10 cellular contexts compared by ENCODE assay signal in the genomic region with DNA sequence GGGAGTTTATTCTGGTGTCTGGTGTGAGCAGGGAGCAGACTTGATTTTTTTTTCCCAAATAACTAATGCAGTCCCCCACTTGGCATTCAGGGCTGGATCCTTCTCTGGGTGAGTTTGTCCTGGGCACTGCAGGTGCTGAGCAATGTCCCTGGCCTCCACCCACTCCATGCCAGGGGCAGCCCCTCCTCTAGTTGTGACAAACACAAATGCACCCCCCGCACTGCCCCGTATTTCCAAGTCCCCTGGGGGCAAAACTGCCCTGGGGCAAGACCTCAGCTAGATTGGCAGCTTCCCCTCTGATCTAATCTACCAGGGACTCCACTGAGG. TPM values are rescaled to one million over a fixed set of nuclear protein-coding genes. Genes with fewer than 3 reads are reported as not detected.
DNase-seq lines count a peak whose midpoint lies in the region; ATAC-seq, FAIRE-seq and TF ChIP-seq lines count a peak whose summit lies in the region.
"Had no signal": no experiment of that assay in that cellular context is flagged by ENCODE, and none has a peak within 500 bp of the region (broad histone marks: within the 10 kb centered on the region; RNA-seq: fewer than 3 reads in every experiment).

No MANE protein-coding gene starts in this region.

- H3K4me1 Mint-ChIP-seq in activated naive CD8-positive, alpha-beta T cell treated with anti-CD3 and anti-CD28 coated beads, Interleukin-2, amount 50 U/mL, for 24 hours: peaks cover 90% of the 10 kb centered on the region
- peaks cover 60 to 67% of the 10 kb centered on the region in 2 donors for H3K4me1 Mint-ChIP-seq in natural killer cell
- H3K4me1 Mint-ChIP-seq: endodermal cell had no signal

- H3K4me1 ChIP-seq in BLaER1 treated with 17β-estradiol and CSF1 and Interleukin-3, amounts not matched to agents 10 nM and 100 nM: peaks cover 82 to 94% (median 89%) of the 10 kb centered on the region in 10 experiments
- H3K4me1 ChIP-seq in HCT116 (ENCODE audit: control insufficient read depth in 1 of 2, insufficient read depth in 2 of 2, low read length in 2 of 2): peaks cover 39 to 60% of the 10 kb centered on the region in 2 experiments

- TF ChIP-seq CTCF in HCT116 (IDR thresholded peaks at IDR 0.05 in 2 of 3, conservative IDR thresholded peaks at IDR 0.05 in 1 of 3; ENCODE audit: borderline replicate concordance in 1 of 3, insufficient read depth in 1 of 3, low read depth in 2 of 3, low read length in 2 of 3) (no peak), natural killer cell (IDR thresholded peaks at IDR 0.05) (no peak)

- H3K9me2 ChIP-seq in HCT116 (ENCODE audit: insufficient read depth): no peaks in the 10 kb centered on the region

- peaks cover 30% of the 10 kb centered on the region for H3K36me3 Mint-ChIP-seq in activated naive CD8-positive, alpha-beta T cell treated with anti-CD3 and anti-CD28 coated beads, Interleukin-2, amount 50 U/mL, for 24 hours (ENCODE audit: low read depth)
- H3K36me3 Mint-ChIP-seq in natural killer cell: no peaks in the 10 kb centered on the region

- H3K27ac Mint-ChIP-seq in activated naive CD8-positive, alpha-beta T cell treated with anti-CD3 and anti-CD28 coated beads, Interleukin-2, amount 50 U/mL, for 24 hours: peak overlapping the region; percentile 91
- peak overlapping the region; percentile 95 to 99 for H3K27ac Mint-ChIP-seq in natural killer cell

- H3K9me3 ChIP-seq in BLaER1 treated with 17β-estradiol and CSF1 and Interleukin-3, amounts not matched to agents 10 nM and 100 nM (replicated peaks in 1 of 11): peaks cover 0 to 9% (median 0%) of the 10 kb centered on the region in 11 experiments; a peak in 4 of 22 replicates
- H3K9me3 ChIP-seq in HCT116 (ENCODE audit: control insufficient read depth in 1 of 2, insufficient read depth in 1 of 2, low read depth in 1 of 2, low read length in 2 of 2): no peaks in the 10 kb centered on the region

- H3K9me3 Mint-ChIP-seq in activated naive CD8-positive, alpha-beta T cell treated with anti-CD3 and anti-CD28 coated beads, Interleukin-2, amount 50 U/mL, for 24 hours: no peaks in the 10 kb centered on the region
- H3K9me3 Mint-ChIP-seq in natural killer cell: no peaks in the 10 kb centered on the region
- H3K9me3 Mint-ChIP-seq: endodermal cell had no signal

- no peaks in the 10 kb centered on the region for H3K27me3 ChIP-seq in BLaER1 treated with 17β-estradiol and CSF1 and Interleukin-3, amounts not matched to agents 10 nM and 100 nM
- H3K27me3 ChIP-seq in HCT116 (ENCODE audit: insufficient read depth, low read length): no peaks in the 10 kb centered on the region

- CTCF ChIA-PET in HCT116 (lab: Charles Lee): no interaction called here

- peak overlapping the region in 9 of 10 experiments; percentile 21 to 85 (median 51); a peak in 17 of 20 replicates for H3K4me3 ChIP-seq in BLaER1 treated with 17β-estradiol and CSF1 and Interleukin-3, amounts not matched to agents 10 nM and 100 nM
- H3K4me3 ChIP-seq in HCT116 (replicated peaks in 1 of 2; ENCODE audit: low read depth in 1 of 2, low read length in 2 of 2): 0 out of 4 replicates have a peak overlapping the region, but pooled peaks of 1 of the 2 experiments have one; percentile 16

- DNase-seq in HCT116 (ENCODE audit: low read depth, low spot score) (no peak), natural killer cell (no peak), dermis blood vessel endothelial cell (no peak), mucosa of gallbladder (ENCODE audit: low spot score) (no peak), HTR-8/SVneo (ENCODE audit: insufficient read length, low spot score) (no peak)
- no peak for DNase-seq in activated naive CD8-positive, alpha-beta T cell treated with anti-CD3 and anti-CD28 coated beads, Interleukin-2, amount 50 U/mL, for 24 hours
- DNase-seq: endodermal cell, occipital lobe had no signal

- H3K4me3 Mint-ChIP-seq in activated naive CD8-positive, alpha-beta T cell treated with anti-CD3 and anti-CD28 coated beads, Interleukin-2, amount 50 U/mL, for 24 hours: peak overlapping the region; percentile 82
- peak overlapping the region; percentile 84 for H3K4me3 Mint-ChIP-seq in natural killer cell
- H3K4me3 Mint-ChIP-seq: endodermal cell had no signal

- H3K36me3 ChIP-seq in BLaER1 treated with 17β-estradiol and CSF1 and Interleukin-3, amounts not matched to agents 10 nM and 100 nM: peaks cover 0 to 41% (median 16%) of the 10 kb centered on the region in 11 experiments; a peak in 16 of 22 replicates
- H3K36me3 ChIP-seq in HCT116 (ENCODE audit: control insufficient read depth in 1 of 2, insufficient read depth in 2 of 2, low read length in 2 of 2): peaks cover 2 to 3% of the 10 kb centered on the region in 2 experiments; a peak in 1 of 4 replicates

- H3K9ac ChIP-seq in BLaER1 treated with 17β-estradiol and CSF1 and Interleukin-3, amounts not matched to agents 10 nM and 100 nM: peak overlapping the region; percentile 63 to 97 (median 93)
- peak overlapping the region; percentile 38 for H3K9ac ChIP-seq in HCT116 (ENCODE audit: low read length)

- intact Hi-C loops in HCT116 (cut with micrococcal nuclease): no loop called here
- intact Hi-C loops in natural killer cell (cut with micrococcal nuclease): loop anchor here (1.0 to 5.0 kb wide), 5 partner anchors 8 to 207 kb away; partner anchors contain the start of genes PLEKHJ1 and SF3A2

- H3K27ac ChIP-seq in BLaER1 treated with 17β-estradiol and CSF1 and Interleukin-3, amounts not matched to agents 10 nM and 100 nM: peak overlapping the region; percentile 90 to 99 (median 94)
- peak overlapping the region; percentile 54; the same call in 1 of the 2 replicates for H3K27ac ChIP-seq in HCT116 (ENCODE audit: low read depth, low read length)

- peaks cover 0 to 43% (median 0%) of the 10 kb centered on the region in 11 experiments; a peak in 5 of 22 replicates for H4K20me1 ChIP-seq in BLaER1 treated with 17β-estradiol and CSF1 and Interleukin-3, amounts not matched to agents 10 nM and 100 nM
- no peaks in the 10 kb centered on the region for H4K20me1 ChIP-seq in HCT116 (ENCODE audit: insufficient read depth)

- TF ChIP-seq RAD21 in HCT116 (IDR thresholded peaks at IDR 0.05; ENCODE audit: low read depth): no peak

- no peak for ATAC-seq in HCT116
- no peak for ATAC-seq in activated naive CD8-positive, alpha-beta T cell treated with anti-CD3 and anti-CD28 coated beads, Interleukin-2, amount 50 U/mL, for 24 hours
- no peak for ATAC-seq in natural killer cell
- ATAC-seq in HG02870 (IDR thresholded peaks at IDR 0.05; ENCODE audit: unreplicated experiment): no peak

- no peak overlapping the region for H2AFZ ChIP-seq in HCT116 (ENCODE audit: low read depth, low read length, poor library complexity, severe bottlenecking)

- H3K79me2 ChIP-seq in HCT116 (ENCODE audit: insufficient read depth, low read length): peaks cover 18% of the 10 kb centered on the region

- POLR2A ChIA-PET in HCT116 (lab: Charles Lee): no interaction called here

- RAD21 ChIA-PET in HCT116 (lab: Charles Lee; ENCODE audit: low non-redundant PET in 1 of 2, low total read pairs in 2 of 2, uncharacterized antibody in 2 of 2, unreplicated experiment in 2 of 2): no interaction called here

- H3K4me2 ChIP-seq in BLaER1 treated with 17β-estradiol and CSF1 and Interleukin-3, amounts not matched to agents 10 nM and 100 nM: peak overlapping the region; percentile 91 to 100 (median 99)
- peak overlapping the region; percentile 65 for H3K4me2 ChIP-seq in HCT116 (ENCODE audit: low read length)

- peaks cover 2% of the 10 kb centered on the region for H3K27me3 Mint-ChIP-seq in activated naive CD8-positive, alpha-beta T cell treated with anti-CD3 and anti-CD28 coated beads, Interleukin-2, amount 50 U/mL, for 24 hours
- H3K27me3 Mint-ChIP-seq in natural killer cell (ENCODE audit: low read depth in 2 of 2): no peaks in the 10 kb centered on the region

- no peak for FAIRE-seq in HTR-8/SVneo (lab: Jason Lieb, UNC)

- no TSS peak for BruUV-seq in HCT116 (replicated peaks; lab: Mats Ljungman, UMichigan)

- TF ChIP-seq POLR2A in HCT116 (IDR thresholded peaks at IDR 0.05; ENCODE audit: borderline replicate concordance, extremely low read depth, insufficient read depth, insufficient read length): no peak

TF ChIP-seq in HCT116, 20 proteins besides CTCF, POLR2A, EP300 and RAD21:
- TF ChIP-seq EZH2phosphoT487 (IDR thresholded peaks at IDR 0.05; ENCODE audit: borderline replicate concordance) (no peak), POLR2AphosphoS5 (IDR thresholded peaks at IDR 0.05; ENCODE audit: low read depth, low read length) (peak; percentile 19; the same call in 1 of the 2 replicates), EZH2 (IDR thresholded peaks at IDR 0.05) (no peak)
TF ChIP-seq in HCT116: peak in this region for 1.

RNA-seq across cellular contexts. Expression of gene MOB3A, which starts 6.4 kb away (rescaled TPM):
- total RNA-seq in HCT116 (2021; ENCODE audit: unreplicated experiment) (32.1 TPM), natural killer cell (100 to 1,000 TPM; 239 to 314 (median 246) TPM), dermis blood vessel endothelial cell (26.4 and 54.0 TPM in 2 replicates), mucosa of gallbladder (59.0 TPM)
- 39.3 and 39.8 TPM in 2 replicates for polyA plus RNA-seq in HCT116 (2012)

RNA-seq across cellular contexts. Expression of gene IZUMO4, which starts 7.0 kb away (rescaled TPM):
- total RNA-seq in HCT116 (2021; ENCODE audit: unreplicated experiment) (6.1 TPM), natural killer cell (1 to 10 TPM; 3.3 to 7.6 (median 7.1) TPM), dermis blood vessel endothelial cell (0.65 and 1.5 TPM in 2 replicates), mucosa of gallbladder (11.5 TPM)
- 6.7 and 12.8 TPM in 2 replicates for polyA plus RNA-seq in HCT116 (2012)

RNA-seq across cellular contexts. Expression of gene MKNK2, which starts 38.6 kb away (rescaled TPM):
- total RNA-seq in HCT116 (2021; ENCODE audit: unreplicated experiment) (271 TPM), natural killer cell (100 to 1,000 TPM; 259 to 389 (median 322) TPM), dermis blood vessel endothelial cell (147 and 289 TPM in 2 replicates), mucosa of gallbladder (246 TPM)
- 225 and 297 TPM in 2 replicates for polyA plus RNA-seq in HCT116 (2012)
